Comparison of ENCODE assay signal across 7 cellular contexts in the genomic region with DNA sequence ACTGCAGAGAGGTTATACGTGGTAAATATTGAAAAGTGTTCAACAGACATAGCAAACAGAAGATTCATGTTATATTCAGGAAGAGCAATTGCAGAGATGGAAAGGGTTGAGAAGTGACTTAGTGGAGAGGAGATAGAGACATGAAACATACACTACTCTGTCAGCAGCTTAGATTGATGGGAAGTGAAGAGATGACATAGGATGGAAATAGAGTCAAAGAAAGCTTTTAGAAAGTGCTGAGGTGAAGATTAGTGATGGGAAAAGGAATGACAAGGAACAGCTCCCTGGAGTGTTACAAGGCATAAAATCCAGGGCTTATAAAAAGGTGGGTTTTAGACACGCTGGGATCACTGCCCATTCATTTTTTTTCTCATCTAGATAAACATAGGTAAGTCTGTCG.
"Had no signal": no experiment of that assay in that cellular context is flagged by ENCODE, and none has a peak within 500 bp of the region (broad histone marks: within the 10 kb centered on the region; RNA-seq: fewer than 3 reads in every experiment).

No MANE protein-coding gene starts in this region.

- DNase-seq: IMR-90, KBM-7, KG1 had no signal

- H3K27ac Mint-ChIP-seq: IgD-negative memory B cell had no signal

- H3K4me1 Mint-ChIP-seq: IgD-negative memory B cell had no signal

- H3K9me3 Mint-ChIP-seq: IgD-negative memory B cell had no signal

- H3K4me3 Mint-ChIP-seq: IgD-negative memory B cell had no signal

- ATAC-seq: HepG2 had no signal

- H3K27me3 Mint-ChIP-seq: IgD-negative memory B cell had no signal

- H3K36me3 Mint-ChIP-seq: IgD-negative memory B cell had no signal

- H3K27ac ChIP-seq: HL-60 had no signal

- FAIRE-seq: HepG2, HTR-8/SVneo had no signal
